ENCODE assay signal across 12 cellular contexts in the genomic region with DNA sequence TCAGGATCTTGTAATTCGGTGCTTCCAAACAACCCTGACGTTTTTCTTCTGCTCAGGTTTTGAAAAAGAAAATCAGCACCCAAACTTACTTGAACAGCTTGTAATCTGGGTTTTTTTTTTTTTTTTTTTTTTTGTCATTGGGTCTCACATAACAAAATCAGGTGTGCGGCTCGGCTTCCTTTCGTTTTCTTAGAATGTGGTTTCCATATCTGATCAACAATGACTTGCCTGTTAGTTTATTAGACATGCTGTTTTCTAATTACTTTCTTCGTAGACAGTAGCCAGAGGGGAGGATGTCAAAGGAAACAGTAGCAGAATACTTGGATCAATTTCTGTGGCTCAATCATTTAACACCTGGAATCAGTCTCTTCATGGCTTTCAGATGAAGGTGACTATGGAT. TPM values are rescaled to one million over a fixed set of nuclear protein-coding genes. Genes with fewer than 3 reads are reported as not detected.
DNase-seq lines count a peak whose midpoint lies in the region; ATAC-seq and TF ChIP-seq lines count a peak whose summit lies in the region.
"Had no signal": no experiment of that assay in that cellular context is flagged by ENCODE, and none has a peak within 500 bp of the region (broad histone marks: within the 10 kb centered on the region; RNA-seq: fewer than 3 reads in every experiment).

No MANE protein-coding gene starts in this region.

- H3K27me3 Mint-ChIP-seq in T-helper 17 cell, result peaks cover 30% of the 10 kb centered on the region

- H3K9me3 ChIP-seq in cardiac muscle cell (ENCODE audit: low read depth) (no peaks in the 10 kb centered on the region), right atrium auricular region (no peaks in the 10 kb centered on the region), T-helper 17 cell (ENCODE audit: control insufficient read depth, low read length, poor library complexity, severe bottlenecking) (no peaks in the 10 kb centered on the region), esophagus muscularis mucosa (no peaks in the 10 kb centered on the region), subcutaneous abdominal adipose tissue (ENCODE audit: control insufficient read depth in 5 of 5, low read length in 5 of 5) (peaks cover 0 to 3% (median 0%) of the 10 kb centered on the region in 5 donors)

- DNase-seq in cardiac muscle cell (ENCODE audit: low read depth in 1 of 2, low spot score in 1 of 2) (no peak), right atrium auricular region (ENCODE audit: low spot score) (no peak), T-helper 17 cell (no peak), esophagus muscularis mucosa (ENCODE audit: extremely low spot score) (no peak), SKM-1 (lab: John Stamatoyannopoulos, UW; ENCODE audit: unreplicated experiment) (no peak)
- DNase-seq: NCI-H1694 had no signal

- H3K4me3 Mint-ChIP-seq in T-helper 17 cell, result peak overlapping the region; percentile 85

- intact Hi-C loops in esophagus muscularis mucosa (cut with DNase I), result no loop called here

- TF ChIP-seq POLR2A in esophagus muscularis mucosa (IDR thresholded peaks at IDR 0.05; ENCODE audit: low read depth), result no peak

- H3K36me3 ChIP-seq in cardiac muscle cell (no peaks in the 10 kb centered on the region), right atrium auricular region (no peaks in the 10 kb centered on the region), esophagus muscularis mucosa (no peaks in the 10 kb centered on the region), subcutaneous abdominal adipose tissue (ENCODE audit: control insufficient read depth in 5 of 5, insufficient read depth in 5 of 5, low read length in 5 of 5) (no peaks in the 10 kb centered on the region)

- peaks cover 16% of the 10 kb centered on the region for H3K4me1 Mint-ChIP-seq in T-helper 17 cell

- H3K4me1 ChIP-seq in cardiac muscle cell (ENCODE audit: low read depth) (no peaks in the 10 kb centered on the region), right atrium auricular region (peaks cover 0 to 19% of the 10 kb centered on the region in 2 donors), esophagus muscularis mucosa (peaks cover 15 to 23% (median 19%) of the 10 kb centered on the region in 4 donors), subcutaneous abdominal adipose tissue (ENCODE audit: control insufficient read depth in 5 of 5, insufficient read depth in 5 of 5, low read length in 5 of 5) (peaks cover 0 to 18% (median 16%) of the 10 kb centered on the region in 5 donors)

- H3K27me3 ChIP-seq in cardiac muscle cell, result peaks cover 83% of the 10 kb centered on the region
- H3K27me3 ChIP-seq in right atrium auricular region, result peaks cover 4 to 15% of the 10 kb centered on the region in 2 donors
- peaks cover 0 to 42% (median 18%) of the 10 kb centered on the region in 4 donors for H3K27me3 ChIP-seq in esophagus muscularis mucosa
- H3K27me3 ChIP-seq in subcutaneous abdominal adipose tissue (ENCODE audit: control insufficient read depth in 5 of 5, insufficient read depth in 4 of 5, low read length in 5 of 5), result peaks cover 13 to 36% (median 33%) of the 10 kb centered on the region in 5 donors

- ATAC-seq in T-helper 17 cell (peak; percentile 28), HG02973 (IDR thresholded peaks at IDR 0.05; ENCODE audit: unreplicated experiment) (no peak), HG02763 (IDR thresholded peaks at IDR 0.05; ENCODE audit: unreplicated experiment) (no peak)

- H3K27ac Mint-ChIP-seq in T-helper 17 cell, result peak overlapping the region; percentile 8

- no peak for TF ChIP-seq EP300 in esophagus muscularis mucosa (IDR thresholded peaks at IDR 0.05)

- H3K27ac ChIP-seq in cardiac muscle cell (no peak overlapping the region), right atrium auricular region (no peak overlapping the region), esophagus muscularis mucosa (replicated peaks in 1 of 4) (no peak overlapping the region), subcutaneous abdominal adipose tissue (ENCODE audit: low read depth, low read length) (no peak overlapping the region)
- H3K27ac ChIP-seq: skin epidermis had no signal

- no peaks in the 10 kb centered on the region for H3K36me3 Mint-ChIP-seq in T-helper 17 cell (ENCODE audit: low read depth)

- H3K4me3 ChIP-seq in cardiac muscle cell, result peak overlapping the region; percentile 26
- H3K4me3 ChIP-seq in right atrium auricular region, result peak overlapping the region in 1 of 2 donors; percentile 48
- H3K4me3 ChIP-seq in esophagus muscularis mucosa, result peak overlapping the region in 3 of 4 donors; percentile 42 to 54 (median 49)
- H3K4me3 ChIP-seq in subcutaneous abdominal adipose tissue (ENCODE audit: low read depth in 1 of 5, low read length in 5 of 5), result peak overlapping the region in 3 of 5 donors; percentile 51 to 57 (median 56)

- H3K9ac ChIP-seq in subcutaneous abdominal adipose tissue (ENCODE audit: low read length in 5 of 5), result no peak overlapping the region

- TF ChIP-seq CTCF in cardiac muscle cell (IDR thresholded peaks at IDR 0.05; ENCODE audit: low read depth, low read length) (no peak), right atrium auricular region (IDR thresholded peaks at IDR 0.05) (no peak), esophagus muscularis mucosa (IDR thresholded peaks at IDR 0.05) (no peak)

- 44% methylated on average over 6 of the region's 6 CpGs for WGBS in esophagus muscularis mucosa

RNA-seq across cellular contexts. Expression of a gene that starts 0.9 kb away (rescaled TPM):
- total RNA-seq in cardiac muscle cell, result not detected in 2 replicates
- not detected in 2 replicates for polyA plus RNA-seq in cardiac muscle cell
- under 1 TPM in 1 of 2 donors, not detected in 1; 0.04 TPM for total RNA-seq in right atrium auricular region
- under 1 TPM; 0.34 to 0.35 TPM for total RNA-seq in T-helper 17 cell
- not detected for total RNA-seq in esophagus muscularis mucosa
- total RNA-seq: activated CD8-positive, alpha-beta memory T cell treated with anti-CD3 and anti-CD28 coated beads for 36 hours; esophagus mucosa had no signal
